Comparison of ENCODE assay signal across 8 cellular contexts in genomic region chr3:53880396-53881345, GRCh38. TPM values are rescaled to one million over a fixed set of nuclear protein-coding genes. Genes with fewer than 3 reads are reported as not detected.
DNase-seq lines count a peak whose midpoint lies in the region; ATAC-seq, FAIRE-seq and TF ChIP-seq lines count a peak whose summit lies in the region.

No MANE protein-coding gene starts in this region.

- no peaks in the 10 kb centered on the region for H3K9me3 ChIP-seq in Peyer's patch
- no peaks in the 10 kb centered on the region for H3K9me3 ChIP-seq in esophagus (ENCODE audit: control insufficient read depth in 2 of 2, insufficient read depth in 1 of 2, low read depth in 1 of 2, low read length in 1 of 2)
- no peaks in the 10 kb centered on the region for H3K9me3 ChIP-seq in pancreas

- H3K36me3 ChIP-seq in Peyer's patch: peaks cover 0 to 60% (median 0%) of the 10 kb centered on the region in 3 donors
- peaks cover 6% of the 10 kb centered on the region in 2 donors for H3K36me3 ChIP-seq in esophagus (ENCODE audit: control insufficient read depth in 2 of 2, insufficient read depth in 2 of 2, low read length in 1 of 2)
- H3K36me3 ChIP-seq in pancreas: peaks cover 0 to 58% (median 31%) of the 10 kb centered on the region in 3 donors

- no peak for FAIRE-seq in pancreas (lab: Jason Lieb, UNC)

- H3K4me3 ChIP-seq in Peyer's patch: peak overlapping the region; percentile 59 to 82 (median 80)
- H3K4me3 ChIP-seq in esophagus (ENCODE audit: low read depth in 1 of 2, low read length in 2 of 2): peak overlapping the region; percentile 3 to 92
- H3K4me3 ChIP-seq in pancreas: peak overlapping the region; percentile 75 to 96 (median 86)

- peak; percentile 42 for DNase-seq in EL
- DNase-seq in Peyer's patch: no peak
- DNase-seq in pancreas: no peak
- DNase-seq in NK-92 (lab: John Stamatoyannopoulos, UW; ENCODE audit: unreplicated experiment): no peak
- no peak for DNase-seq in medulla oblongata (ENCODE audit: extremely low spot score)
- DNase-seq in head of caudate nucleus: no peak

- WGBS in esophagus, 2 donors: 61 to 62% methylated on average over 10 of the region's 10 CpGs
- 37 to 49% methylated on average over 10 of the region's 10 CpGs for WGBS in pancreas, 2 donors

- ATAC-seq in pancreas (peak in 1 of 4 donors; percentile 7), GM21360 (IDR thresholded peaks at IDR 0.05; ENCODE audit: unreplicated experiment) (no peak)

- TF ChIP-seq CTCF in Peyer's patch (IDR thresholded peaks at IDR 0.05) (no peak), pancreas (IDR thresholded peaks at IDR 0.05) (no peak)

- intact Hi-C loops in pancreas (cut with DNase I) (no loop called here), head of caudate nucleus (cut with DNase I) (no loop called here)

- H3K27me3 ChIP-seq in Peyer's patch: no peaks in the 10 kb centered on the region
- H3K27me3 ChIP-seq in esophagus (ENCODE audit: control insufficient read depth in 1 of 2, insufficient read depth in 2 of 2, low read length in 2 of 2): no peaks in the 10 kb centered on the region
- no peaks in the 10 kb centered on the region for H3K27me3 ChIP-seq in pancreas

- TF ChIP-seq POLR2A in Peyer's patch (IDR thresholded peaks at IDR 0.05): no peak

- H3K27ac ChIP-seq in Peyer's patch: no peak overlapping the region
- no peak overlapping the region for H3K27ac ChIP-seq in esophagus (ENCODE audit: low read depth in 2 of 2, low read length in 1 of 2)
- H3K27ac ChIP-seq in pancreas: peak overlapping the region in 2 of 4 donors; percentile 85

- H3K4me1 ChIP-seq in Peyer's patch: peaks cover 0 to 14% (median 6%) of the 10 kb centered on the region in 4 donors
- H3K4me1 ChIP-seq in esophagus (ENCODE audit: control insufficient read depth in 2 of 2, insufficient read depth in 2 of 2, low read length in 1 of 2): peaks cover 3 to 8% of the 10 kb centered on the region in 2 donors
- peaks cover 0 to 14% (median 0%) of the 10 kb centered on the region in 3 donors for H3K4me1 ChIP-seq in pancreas

RNA-seq across cellular contexts. Expression of gene ACTR8, which starts 1.3 kb away (rescaled TPM):
- total RNA-seq in Peyer's patch (10 to 100 TPM; 13.7 to 53.6 (median 24.9) TPM), pancreas (10 to 100 TPM in 5 of 6 donors, 1 to 10 TPM in 1; 9.5 to 19.2 (median 14.5) TPM)
- polyA plus RNA-seq in esophagus (1 to 10 TPM; 7.1 to 9.2 TPM), pancreas (10 to 100 TPM; 12.2 to 12.5 TPM)

RNA-seq across cellular contexts. Expression of gene SELENOK, which starts 11.0 kb away (rescaled TPM):
- total RNA-seq in Peyer's patch (10 to 100 TPM; 26.1 to 69.7 (median 41.9) TPM), pancreas (10 to 100 TPM; 16.0 to 31.8 (median 25.9) TPM)
- polyA plus RNA-seq in esophagus (10 to 100 TPM; 50.3 to 81.1 TPM), pancreas (10 to 100 TPM; 48.3 to 63.6 TPM)

RNA-seq across cellular contexts. Expression of gene IL17RB, which starts 34.3 kb away (rescaled TPM):
- 10 to 100 TPM; 18.2 to 38.5 (median 32.4) TPM for total RNA-seq in Peyer's patch
- polyA plus RNA-seq in esophagus: under 1 TPM; 0.42 to 0.81 TPM
- 10 to 100 TPM in 1 of 6 donors, 1 to 10 TPM in 5; 4.0 to 12.7 (median 6.2) TPM for total RNA-seq in pancreas
- 10 to 100 TPM; 15.5 to 18.8 TPM for polyA plus RNA-seq in pancreas

RNA-seq across cellular contexts. Expression of gene CHDH, which starts 34.5 kb away (rescaled TPM):
- total RNA-seq in Peyer's patch (100 to 1,000 TPM in 2 of 4 donors, 10 to 100 TPM in 2; 57.8 to 126 (median 94.2) TPM), pancreas (10 to 100 TPM; 15.9 to 28.2 (median 19.0) TPM)
- polyA plus RNA-seq in esophagus (under 1 TPM; 0.46 to 0.53 TPM), pancreas (10 to 100 TPM in 1 of 2 donors, 1 to 10 TPM in 1; 9.3 to 11.9 TPM)
